In the genomic region with DNA sequence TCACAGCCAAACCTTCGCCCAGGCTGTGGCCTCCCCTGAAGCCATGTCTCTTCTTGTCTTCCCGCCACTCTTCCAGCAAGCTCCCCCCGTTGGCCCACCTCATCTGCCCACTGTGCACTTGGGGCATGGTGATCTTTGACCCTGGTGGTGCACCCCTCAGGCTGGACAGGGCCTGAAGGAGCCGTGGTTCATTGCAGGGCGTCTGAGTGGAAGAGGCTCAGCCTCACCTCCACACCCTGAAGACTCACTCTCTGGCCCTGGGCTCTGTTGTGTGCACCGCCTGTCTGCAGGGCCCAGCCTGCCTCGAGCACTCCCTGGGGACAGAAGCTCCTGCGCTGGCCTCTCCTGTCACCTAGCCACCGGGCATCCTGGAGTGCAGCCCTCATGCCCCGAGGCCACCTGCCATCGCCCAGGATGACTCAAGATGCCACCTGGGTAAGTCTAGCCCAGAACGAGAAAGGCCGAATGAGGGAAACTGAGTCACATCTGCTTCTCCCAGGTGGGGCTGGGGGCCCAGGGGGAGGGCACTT, we compare ENCODE assay signal across 11 cellular contexts. TPM values are rescaled to one million over a fixed set of nuclear protein-coding genes. Genes with fewer than 3 reads are reported as not detected.
DNase-seq lines count a peak whose midpoint lies in the region; ATAC-seq and TF ChIP-seq lines count a peak whose summit lies in the region.
"Had no signal": no experiment of that assay in that cellular context is flagged by ENCODE, and none has a peak within 500 bp of the region (broad histone marks: within the 10 kb centered on the region; RNA-seq: fewer than 3 reads in every experiment).

No MANE protein-coding gene starts in this region.

- no peak for TF ChIP-seq RAD21 in IMR-90 (IDR thresholded peaks at IDR 0.05; ENCODE audit: low read length)

- 0 out of 2 replicates have a peak overlapping the region, but pooled peaks have one; percentile 39 for H2AK5ac ChIP-seq in IMR-90 (ENCODE audit: low read depth, low read length)

- no peak overlapping the region for H3K4ac ChIP-seq in IMR-90 (ENCODE audit: low read depth, low read length)

- H3K14ac ChIP-seq in IMR-90 (replicated peaks; ENCODE audit: low read depth, low read length): no peak overlapping the region

- peaks cover 2% of the 10 kb centered on the region for H3K9me3 Mint-ChIP-seq in glutamatergic neuron (ENCODE audit: unreplicated experiment)
- H3K9me3 Mint-ChIP-seq: activated naive CD4-positive, alpha-beta T cell treated with anti-CD3 and anti-CD28 coated beads for 36 hours; central memory CD8-positive, alpha-beta T cell had no signal

- H2AFZ ChIP-seq in IMR-90 (replicated peaks; ENCODE audit: low read length, poor library complexity): peak overlapping the region; percentile 58
- H2AFZ ChIP-seq: parathyroid adenoma had no signal

- H3K36me3 ChIP-seq in IMR-90 (ENCODE audit: control insufficient read depth, insufficient read depth, low read length) (peaks cover 72% of the 10 kb centered on the region), ascending aorta (peaks cover 26 to 43% of the 10 kb centered on the region in 2 donors), muscle layer of colon (ENCODE audit: insufficient read depth, low read length) (peaks cover 37% of the 10 kb centered on the region)

- dilution Hi-C loops in IMR-90 (cut with HindIII; ENCODE audit: low sequenced_read_pairs, unreplicated experiment): no loop called here

- BruUV-seq in IMR-90 (replicated peaks; lab: Mats Ljungman, UMichigan): no TSS peak

- in situ Hi-C loops in IMR-90 (cut with MboI; ENCODE audit: low sequenced_read_pairs): no loop called here

- H3K18ac ChIP-seq in IMR-90 (ENCODE audit: low read depth, low read length): no peak overlapping the region

- no peak for TF ChIP-seq POLR2A in IMR-90 (IDR thresholded peaks at IDR 0.05; ENCODE audit: low read depth, low read length)

- WGBS in IMR-90 (ENCODE audit: extremely low coverage in 2 of 2, insufficient read length in 1 of 2), 2 experiments: 86% methylated on average over 12 of the region's 13 CpGs; no CpG with 5 or more reads in 1 of the 2 experiments

- H3K36me3 Mint-ChIP-seq in glutamatergic neuron (ENCODE audit: unreplicated experiment): no peaks in the 10 kb centered on the region

- no peak overlapping the region for H4K5ac ChIP-seq in IMR-90 (ENCODE audit: low read depth, low read length)

- no peak for TF ChIP-seq CTCF in IMR-90 (conservative IDR thresholded peaks at IDR 0.05; ENCODE audit: low read depth, low read length)
- TF ChIP-seq CTCF in ascending aorta (IDR thresholded peaks at IDR 0.05): no peak
- no peak for TF ChIP-seq CTCF in glutamatergic neuron (IDR thresholded peaks at IDR 0.05; ENCODE audit: partially characterized antibody, unreplicated experiment)

- H3K23ac ChIP-seq in IMR-90 (ENCODE audit: low read depth, low read length): no peak overlapping the region

- no peak overlapping the region for H3K4me3 Mint-ChIP-seq in glutamatergic neuron (ENCODE audit: unreplicated experiment)
- H3K4me3 Mint-ChIP-seq: activated naive CD4-positive, alpha-beta T cell treated with anti-CD3 and anti-CD28 coated beads for 36 hours; central memory CD8-positive, alpha-beta T cell had no signal

- H3K9ac ChIP-seq in IMR-90 (ENCODE audit: low read depth, low read length) (no peak overlapping the region), muscle layer of colon (ENCODE audit: low read length) (no peak overlapping the region)
- H3K9ac ChIP-seq: parathyroid adenoma had no signal

- H3K56ac ChIP-seq in IMR-90 (ENCODE audit: extremely low read depth, insufficient read depth, low read length): no peak overlapping the region

- H3K27ac Mint-ChIP-seq in glutamatergic neuron (ENCODE audit: unreplicated experiment): no peak overlapping the region

- CTCF ChIA-PET in IMR-90 (lab: Yijun Ruan, JAX): interaction anchor here (0.9 kb wide), 1 partner anchor 104 kb away, joined by 3 read pairs; no protein-coding TSS in a partner anchor

- POLR2A ChIA-PET in IMR-90 (lab: Charles Lee; ENCODE audit: unreplicated experiment): no interaction called here

- H3K27me3 ChIP-seq in IMR-90 (ENCODE audit: control insufficient read depth, insufficient read depth, low read length): no peaks in the 10 kb centered on the region
- H3K27me3 ChIP-seq in ascending aorta: no peaks in the 10 kb centered on the region
- no peaks in the 10 kb centered on the region for H3K27me3 ChIP-seq in muscle layer of colon (ENCODE audit: control insufficient read depth in 1 of 2, insufficient read depth in 2 of 2, low read length in 2 of 2)

- H3K27ac ChIP-seq in IMR-90 (ENCODE audit: insufficient read depth, low read length) (no peak overlapping the region), ascending aorta (peak overlapping the region; percentile 94 to 100), muscle layer of colon (ENCODE audit: low read depth, low read length) (peak overlapping the region; percentile 75), temporal lobe (ENCODE audit: low read depth, low read length) (peak overlapping the region; percentile 92)
- H3K27ac ChIP-seq: parathyroid adenoma had no signal

- intact Hi-C loops in IMR-90 (cut with micrococcal nuclease): no loop called here
- intact Hi-C loops in ascending aorta (cut with DNase I): loop anchor here (5.0 to 10.0 kb wide), 3 partner anchors 37 to 795 kb away; no protein-coding TSS in a partner anchor

- H2AK9ac ChIP-seq in IMR-90 (replicated peaks; ENCODE audit: low read depth, low read length, poor library complexity): peak overlapping the region; percentile 89

- H2BK15ac ChIP-seq in IMR-90 (ENCODE audit: low read depth, low read length): no peak overlapping the region

- no peak overlapping the region for H4K8ac ChIP-seq in IMR-90 (ENCODE audit: low read depth in 2 of 2, low read length in 2 of 2)

- no peak overlapping the region for H2BK20ac ChIP-seq in IMR-90 (ENCODE audit: low read depth, low read length)

- H3K4me3 ChIP-seq in IMR-90 (ENCODE audit: insufficient read depth, low read depth, low read length) (no peak overlapping the region), ascending aorta (no peak overlapping the region), muscle layer of colon (ENCODE audit: low read depth in 1 of 2, low read length in 2 of 2) (peak overlapping the region in 1 of 2 donors; percentile 11)
- H3K4me3 ChIP-seq: GM12878 had no signal

- ATAC-seq in IMR-90 (ENCODE audit: low read depth) (no peak), GM18867 (IDR thresholded peaks at IDR 0.05; ENCODE audit: unreplicated experiment) (no peak)

- H3K79me1 ChIP-seq in IMR-90 (ENCODE audit: low read depth in 1 of 2, low read length in 2 of 2): peaks cover 19 to 63% of the 10 kb centered on the region in 2 experiments

- H2BK120ac ChIP-seq in IMR-90 (ENCODE audit: low read depth, low read length): no peak overlapping the region

- H3K4me1 ChIP-seq in IMR-90 (ENCODE audit: control insufficient read depth, insufficient read depth, low read length): peaks cover 40% of the 10 kb centered on the region
- H3K4me1 ChIP-seq in ascending aorta: peaks cover 56 to 85% of the 10 kb centered on the region in 2 donors
- H3K4me1 ChIP-seq in muscle layer of colon (ENCODE audit: insufficient read depth, low read length): peaks cover 93% of the 10 kb centered on the region
- H3K4me1 ChIP-seq: parathyroid adenoma had no signal

- H4K20me1 ChIP-seq in IMR-90 (ENCODE audit: insufficient read depth, low read length): peaks cover 50% of the 10 kb centered on the region

- no peak overlapping the region for H2BK5ac ChIP-seq in IMR-90 (ENCODE audit: low read depth, low read length, poor library complexity, severe bottlenecking)

- H3K9me3 ChIP-seq in IMR-90 (ENCODE audit: control insufficient read depth, insufficient read depth, low read length) (no peaks in the 10 kb centered on the region), ascending aorta (no peaks in the 10 kb centered on the region), muscle layer of colon (ENCODE audit: low read length) (no peaks in the 10 kb centered on the region)

- H3K9me1 ChIP-seq in IMR-90 (ENCODE audit: insufficient read depth, low read length): peaks cover 5% of the 10 kb centered on the region; the same call in 1 of the 2 replicates

- DNase-seq in IMR-90 (no peak), ascending aorta (ENCODE audit: low spot score in 2 of 2) (no peak), glutamatergic neuron (no peak), NCI-H510A (lab: John Stamatoyannopoulos, UW) (no peak)

- H3K4me1 Mint-ChIP-seq in glutamatergic neuron (ENCODE audit: low read depth, unreplicated experiment): no peaks in the 10 kb centered on the region
- H3K4me1 Mint-ChIP-seq: central memory CD8-positive, alpha-beta T cell had no signal

- no peak overlapping the region for H4K91ac ChIP-seq in IMR-90 (ENCODE audit: insufficient read depth, low read depth, low read length)

- peaks cover 3% of the 10 kb centered on the region for H3K27me3 Mint-ChIP-seq in glutamatergic neuron (ENCODE audit: unreplicated experiment)
- H3K27me3 Mint-ChIP-seq: central memory CD8-positive, alpha-beta T cell had no signal

- H3K4me2 ChIP-seq in IMR-90 (ENCODE audit: low read depth, low read length): no peak overlapping the region

TF ChIP-seq in IMR-90, 13 proteins besides CTCF, POLR2A, EP300 and RAD21 (continues in another document):
- TF ChIP-seq, protein P1, sequence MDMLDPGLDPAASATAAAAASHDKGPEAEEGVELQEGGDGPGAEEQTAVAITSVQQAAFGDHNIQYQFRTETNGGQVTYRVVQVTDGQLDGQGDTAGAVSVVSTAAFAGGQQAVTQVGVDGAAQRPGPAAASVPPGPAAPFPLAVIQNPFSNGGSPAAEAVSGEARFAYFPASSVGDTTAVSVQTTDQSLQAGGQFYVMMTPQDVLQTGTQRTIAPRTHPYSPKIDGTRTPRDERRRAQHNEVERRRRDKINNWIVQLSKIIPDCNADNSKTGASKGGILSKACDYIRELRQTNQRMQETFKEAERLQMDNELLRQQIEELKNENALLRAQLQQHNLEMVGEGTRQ (IDR thresholded peaks at IDR 0.05; ENCODE audit: low read depth, low read length): no peak
- TF ChIP-seq FOS (IDR thresholded peaks at IDR 0.05; ENCODE audit: low read depth, low read length): no peak
- no peak for TF ChIP-seq MXI1 (IDR thresholded peaks at IDR 0.05; ENCODE audit: borderline replicate concordance, low read depth, low read length)
- TF ChIP-seq CHD1 (IDR thresholded peaks at IDR 0.05; ENCODE audit: low read depth, low read length): no peak
- TF ChIP-seq NFE2L2 (IDR thresholded peaks at IDR 0.05; ENCODE audit: low read depth, low read length): no peak
- no peak for TF ChIP-seq MAFK (IDR thresholded peaks at IDR 0.05; ENCODE audit: low read depth, low read length)
- TF ChIP-seq RCOR1 (IDR thresholded peaks at IDR 0.05; ENCODE audit: insufficient replicate concordance, low read length): no peak
- no peak for TF ChIP-seq CEBPB (IDR thresholded peaks at IDR 0.05; ENCODE audit: low read depth, low read length)
- no peak for TF ChIP-seq BHLHE40 (IDR thresholded peaks at IDR 0.05; ENCODE audit: low read depth, low read length)
- no peak for TF ChIP-seq MAZ (IDR thresholded peaks at IDR 0.05; ENCODE audit: borderline replicate concordance, low read depth, low read length)

RNA-seq across cellular contexts. Expression of a gene that starts 40.8 kb away (rescaled TPM):
- total RNA-seq in IMR-90 (2012; rRNA removed) (6.1 and 7.0 TPM in 2 replicates), ascending aorta (20.1 TPM), temporal lobe (4.9 TPM), glutamatergic neuron (ENCODE audit: unreplicated experiment) (1.8 TPM)
- polyA plus RNA-seq in IMR-90 (2012; rRNA removed): 3.1 and 3.3 TPM in 2 replicates
- 3.2 and 3.3 TPM in 2 replicates for polyA plus RNA-seq in IMR-90 (2012; cell fraction: cytosol; rRNA removed)
- polyA plus RNA-seq in IMR-90 (2012; cell fraction: nucleus; rRNA removed; ENCODE audit: low replicate concordance): 3.0 and 5.9 TPM in 2 replicates
